Comparison of ENCODE assay signal across 30 cellular contexts in the genomic region with DNA sequence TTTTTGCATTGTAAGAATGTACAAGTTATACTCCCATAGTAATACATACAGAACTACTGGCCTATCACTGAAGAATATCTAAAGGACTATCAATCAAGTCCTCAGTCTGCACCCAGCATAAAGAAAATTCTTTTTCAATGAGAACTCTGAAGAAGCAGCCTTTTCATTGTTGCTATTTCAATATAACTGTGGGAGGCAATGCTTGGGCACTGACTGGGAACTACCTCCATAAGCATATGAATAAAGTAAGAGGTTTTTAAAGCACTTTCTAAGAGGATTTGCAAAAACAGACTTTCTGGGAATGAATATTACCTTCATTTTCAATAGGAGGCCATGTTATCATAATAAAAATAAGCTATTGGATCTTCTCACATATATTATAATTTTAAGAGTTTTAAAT.
"Had no signal": no experiment of that assay in that cellular context is flagged by ENCODE, and none has a peak within 500 bp of the region (broad histone marks: within the 10 kb centered on the region; RNA-seq: fewer than 3 reads in every experiment).

No MANE protein-coding gene starts in this region.

- H3K4me3 Mint-ChIP-seq: activated B cell treated with CpG ODN at 0.5 μM for 24 hours; activated CD4-positive, alpha-beta T cell treated with anti-CD3 and anti-CD28 coated beads, Interleukin-2, amount 10 ng/mL, durations not matched to agents 24 days and 14 days; activated naive CD8-positive, alpha-beta T cell treated with anti-CD3 and anti-CD28 coated beads, Interleukin-2, amount 50 U/mL, for 24 hours; activated T-cell treated with anti-CD3 and anti-CD28 coated beads, Interleukin-2, amount 50 U/mL, for 4 hours; T-helper 1 cell treated with Interleukin-12 subunit alpha and Interleukin-12 subunit beta and Interleukin-4 antibody, amounts not matched to agents 30 μg/mL and 1 μg/mL, for 36 hours had no signal

- H3K4me1 ChIP-seq: Peyer's patch, SJCRH30 had no signal

- H3K27me3 ChIP-seq: brain microvascular endothelial cell, cardiac muscle cell, Peyer's patch, SJCRH30 had no signal

- H3K36me3 Mint-ChIP-seq: activated naive CD4-positive, alpha-beta T cell treated with anti-CD3 and anti-CD28 coated beads, Interleukin-2, amount 50 U/mL, for 72 hours had no signal

- DNase-seq: activated B cell treated with CpG ODN at 0.5 μM for 24 hours; activated CD4-positive, alpha-beta T cell treated with anti-CD3 and anti-CD28 coated beads for 1 hour; activated CD4-positive, alpha-beta T cell treated with anti-CD3 and anti-CD28 coated beads, Interleukin-2, amount 10 ng/mL, durations not matched to agents 24 days and 14 days; activated CD4-positive, alpha-beta T cell treated with anti-CD3 and anti-CD28 coated beads, Interleukin-2, amount 50 U/mL, for 48 hours; activated CD8-positive, alpha-beta memory T cell treated with anti-CD3 and anti-CD28 coated beads for 24 hours; activated effector memory CD4-positive, alpha-beta T cell treated with anti-CD3 and anti-CD28 coated beads, Interleukin-2, amount 50 U/mL, for 16 hours; activated naive CD4-positive, alpha-beta T cell treated with Interleukin-2 at 50 U/mL for 16 hours; activated naive CD8-positive, alpha-beta T cell treated with anti-CD3 and anti-CD28 coated beads, Interleukin-2, amount 50 U/mL, for 24 hours; activated T-cell treated with anti-CD3 and anti-CD28 coated beads, Interleukin-2, amount 50 U/mL, for 4 hours; amygdala; brain microvascular endothelial cell; cerebellar nuclear complex; NCI-H1105; NCI-H1436; NCI-H1694 treated with DMSO at 0.1 percent for 48 hours; NCI-H2029 treated with DMSO at 0.1 percent for 48 hours; NCI-H345; NCI-H510A; NCI-H526 treated with DMSO at 0.1 percent for 48 hours; NCI-H82; OCI-M1; Peyer's patch; Right ventricle myocardium superior; SJCRH30; SW 1271 had no signal

- H3K9me3 Mint-ChIP-seq: activated B cell treated with CpG ODN at 0.5 μM for 24 hours; activated CD4-positive, alpha-beta T cell treated with anti-CD3 and anti-CD28 coated beads, Interleukin-2, amount 10 ng/mL, durations not matched to agents 24 days and 14 days; activated naive CD4-positive, alpha-beta T cell treated with anti-CD3 and anti-CD28 coated beads, Interleukin-2, amount 50 U/mL, for 72 hours; activated naive CD8-positive, alpha-beta T cell treated with anti-CD3 and anti-CD28 coated beads, Interleukin-2, amount 50 U/mL, for 24 hours; activated T-cell treated with anti-CD3 and anti-CD28 coated beads, Interleukin-2, amount 50 U/mL, for 4 hours; T-helper 1 cell treated with Interleukin-12 subunit alpha and Interleukin-12 subunit beta and Interleukin-4 antibody, amounts not matched to agents 30 μg/mL and 1 μg/mL, for 36 hours had no signal

- H3K4me1 Mint-ChIP-seq: activated CD4-positive, alpha-beta T cell treated with anti-CD3 and anti-CD28 coated beads, Interleukin-2, amount 10 ng/mL, durations not matched to agents 24 days and 14 days had no signal

- H3K9me3 ChIP-seq: Peyer's patch, SJCRH30 had no signal

- H3K27ac Mint-ChIP-seq: activated B cell treated with CpG ODN at 0.5 μM for 24 hours; activated CD4-positive, alpha-beta T cell treated with anti-CD3 and anti-CD28 coated beads, Interleukin-2, amount 10 ng/mL, durations not matched to agents 24 days and 14 days; activated naive CD4-positive, alpha-beta T cell treated with anti-CD3 and anti-CD28 coated beads, Interleukin-2, amount 50 U/mL, for 72 hours; activated naive CD8-positive, alpha-beta T cell treated with anti-CD3 and anti-CD28 coated beads, Interleukin-2, amount 50 U/mL, for 24 hours; T-helper 1 cell treated with Interleukin-12 subunit alpha and Interleukin-12 subunit beta and Interleukin-4 antibody, amounts not matched to agents 30 μg/mL and 1 μg/mL, for 36 hours had no signal

- H3K27ac ChIP-seq: brain microvascular endothelial cell, cardiac muscle cell, Peyer's patch, RWPE1, SJCRH30 had no signal

- H3K4me3 ChIP-seq: cardiac muscle cell, Peyer's patch, SJCRH30 had no signal

- ATAC-seq: activated naive CD4-positive, alpha-beta T cell treated with anti-CD3 and anti-CD28 coated beads, Interleukin-2, amount 50 U/mL, for 72 hours; activated naive CD8-positive, alpha-beta T cell treated with anti-CD3 and anti-CD28 coated beads, Interleukin-2, amount 50 U/mL, for 24 hours; activated T-cell treated with anti-CD3 and anti-CD28 coated beads, Interleukin-2, amount 50 U/mL, for 4 hours; SK-N-SH treated with all-trans-retinoic acid at 6 μM for 48 hours had no signal

- H3K36me3 ChIP-seq: brain microvascular endothelial cell, cardiac muscle cell, Peyer's patch, SJCRH30 had no signal
